Comparison of ENCODE assay signal across 14 cellular contexts in genomic region chr13:98026457-98026857, GRCh38.
DNase-seq lines count a peak whose midpoint lies in the region; ATAC-seq and TF ChIP-seq lines count a peak whose summit lies in the region.
"Had no signal": no experiment of that assay in that cellular context is flagged by ENCODE, and none has a peak within 500 bp of the region (broad histone marks: within the 10 kb centered on the region; RNA-seq: fewer than 3 reads in every experiment).

No MANE protein-coding gene starts in this region.

- peaks cover 0 to 8% (median 0%) of the 10 kb centered on the region in 5 donors for H3K36me3 Mint-ChIP-seq in naive thymus-derived CD4-positive, alpha-beta T cell

- H3K27me3 ChIP-seq in HCT116 (ENCODE audit: insufficient read depth, low read length) = no peaks in the 10 kb centered on the region
- no peaks in the 10 kb centered on the region for H3K27me3 ChIP-seq in naive thymus-derived CD4-positive, alpha-beta T cell (ENCODE audit: control insufficient read depth in 2 of 2, insufficient read depth in 2 of 2, low read length in 2 of 2)

- no peaks in the 10 kb centered on the region for H3K27me3 Mint-ChIP-seq in naive thymus-derived CD4-positive, alpha-beta T cell
- H3K27me3 Mint-ChIP-seq: stimulated activated memory B cell treated with anti-CD40 and anti-IgM and Interleukin-4, amounts not matched to agents 10 μg/mL and 1 μg/mL and 100 μg/mL, for 72 hours had no signal

- H2AFZ ChIP-seq in HCT116 (ENCODE audit: low read depth, low read length, poor library complexity, severe bottlenecking) = no peak overlapping the region

- peak; percentile 22 for DNase-seq in A172 (ENCODE audit: low spot score)
- DNase-seq in HCT116 (ENCODE audit: low read depth, low spot score) = no peak
- peak; percentile 33 to 65 for DNase-seq in cardiac fibroblast (ENCODE audit: low read depth in 2 of 2)
- DNase-seq in left kidney (ENCODE audit: low read depth, low spot score) = peak; percentile 37
- no peak for DNase-seq in naive thymus-derived CD4-positive, alpha-beta T cell
- no peak for DNase-seq in cerebellum (ENCODE audit: low spot score)
- DNase-seq in GDM1 (lab: John Stamatoyannopoulos, UW) = no peak
- DNase-seq in activated effector memory CD4-positive, alpha-beta T cell treated with anti-CD3 and anti-CD28 coated beads, Interleukin-2, amount 50 U/mL, for 16 hours = no peak
- DNase-seq: activated CD4-positive, alpha-beta T cell treated with anti-CD3 and anti-CD28 coated beads, Interleukin-2, amount 50 U/mL, for 1 hour; effector CD4-positive, alpha-beta T cell; posterior cingulate gyrus; stimulated activated CD4-positive, alpha-beta T cell treated with anti-CD3 and anti-CD28 coated beads, Interleukin-4, amount 100 ng/mL, for 24 hours had no signal

- no peak overlapping the region for H3K9ac ChIP-seq in HCT116 (ENCODE audit: low read length)
- H3K9ac ChIP-seq: KMS-11 had no signal

- no peak overlapping the region for H3K4me3 ChIP-seq in HCT116 (replicated peaks in 1 of 2; ENCODE audit: low read depth in 1 of 2, low read length in 2 of 2)
- no peak overlapping the region for H3K4me3 ChIP-seq in cardiac fibroblast (replicated peaks in 1 of 2; ENCODE audit: low read depth in 2 of 2, low read length in 2 of 2)
- no peak overlapping the region for H3K4me3 ChIP-seq in naive thymus-derived CD4-positive, alpha-beta T cell (ENCODE audit: low read length)

- H3K4me1 ChIP-seq in HCT116 (ENCODE audit: control insufficient read depth in 1 of 2, insufficient read depth in 2 of 2, low read length in 2 of 2) = no peaks in the 10 kb centered on the region
- no peaks in the 10 kb centered on the region for H3K4me1 ChIP-seq in naive thymus-derived CD4-positive, alpha-beta T cell (ENCODE audit: control insufficient read depth in 2 of 2, insufficient read depth in 2 of 2, low read length in 2 of 2)

- CTCF ChIA-PET in HCT116 (lab: Charles Lee) = no interaction called here
- CTCF ChIA-PET in naive thymus-derived CD4-positive, alpha-beta T cell (lab: Charles Lee) = interaction anchor here (0.7 kb wide), 1 partner anchor 83 kb away, joined by 3 read pairs; no protein-coding TSS in a partner anchor

- POLR2A ChIA-PET in HCT116 (lab: Charles Lee) = no interaction called here
- POLR2A ChIA-PET in naive thymus-derived CD4-positive, alpha-beta T cell (lab: Charles Lee) = no interaction called here

- no peaks in the 10 kb centered on the region for H3K9me3 ChIP-seq in HCT116 (ENCODE audit: control insufficient read depth in 1 of 2, insufficient read depth in 1 of 2, low read depth in 1 of 2, low read length in 2 of 2)
- no peaks in the 10 kb centered on the region for H3K9me3 ChIP-seq in naive thymus-derived CD4-positive, alpha-beta T cell (ENCODE audit: control insufficient read depth in 2 of 3, low read length in 3 of 3)

- H3K4me2 ChIP-seq in HCT116 (ENCODE audit: low read length) = no peak overlapping the region
- H3K4me2 ChIP-seq: KMS-11 had no signal

- no peaks in the 10 kb centered on the region for H3K9me2 ChIP-seq in HCT116 (ENCODE audit: insufficient read depth)

- RAD21 ChIA-PET in HCT116 (lab: Charles Lee; ENCODE audit: low non-redundant PET in 1 of 2, low total read pairs in 2 of 2, uncharacterized antibody in 2 of 2, unreplicated experiment in 2 of 2) = no interaction called here

- intact Hi-C loops in HCT116 (cut with micrococcal nuclease) = no loop called here
- intact Hi-C loops in naive thymus-derived CD4-positive, alpha-beta T cell (cut with micrococcal nuclease) = no loop called here

- no peak for TF ChIP-seq RAD21 in HCT116 (IDR thresholded peaks at IDR 0.05; ENCODE audit: low read depth)

- TF ChIP-seq CTCF in HCT116 (IDR thresholded peaks at IDR 0.05 in 2 of 3, conservative IDR thresholded peaks at IDR 0.05 in 1 of 3; ENCODE audit: borderline replicate concordance in 1 of 3, insufficient read depth in 1 of 3, low read depth in 2 of 3, low read length in 2 of 3) (no peak), cardiac fibroblast (IDR thresholded peaks at IDR 0.05; ENCODE audit: low read depth, low read length) (no peak)

- no TSS peak for BruUV-seq in HCT116 (replicated peaks; lab: Mats Ljungman, UMichigan)

- H4K20me1 ChIP-seq in HCT116 (ENCODE audit: insufficient read depth) = no peaks in the 10 kb centered on the region; the same call in 1 of the 2 replicates

- peaks cover 11 to 13% of the 10 kb centered on the region in 2 experiments; a peak in 3 of 4 replicates for H3K36me3 ChIP-seq in HCT116 (ENCODE audit: control insufficient read depth in 1 of 2, insufficient read depth in 2 of 2, low read length in 2 of 2)
- peaks cover 0 to 11% (median 0%) of the 10 kb centered on the region in 3 experiments for H3K36me3 ChIP-seq in naive thymus-derived CD4-positive, alpha-beta T cell (ENCODE audit: control insufficient read depth in 2 of 3, insufficient read depth in 3 of 3, low read length in 3 of 3)

- H3K27ac Mint-ChIP-seq in naive thymus-derived CD4-positive, alpha-beta T cell = no peak overlapping the region
- H3K27ac Mint-ChIP-seq: stimulated activated memory B cell treated with anti-CD40 and anti-IgM and Interleukin-4, amounts not matched to agents 10 μg/mL and 1 μg/mL and 100 μg/mL, for 72 hours had no signal

- H3K9me3 Mint-ChIP-seq in naive thymus-derived CD4-positive, alpha-beta T cell = no peaks in the 10 kb centered on the region
- H3K9me3 Mint-ChIP-seq: stimulated activated memory B cell treated with anti-CD40 and anti-IgM and Interleukin-4, amounts not matched to agents 10 μg/mL and 1 μg/mL and 100 μg/mL, for 72 hours had no signal

- no peak overlapping the region for H3K27ac ChIP-seq in HCT116 (ENCODE audit: low read depth, low read length)
- no peak overlapping the region for H3K27ac ChIP-seq in naive thymus-derived CD4-positive, alpha-beta T cell (ENCODE audit: low read depth, low read length)
- H3K27ac ChIP-seq: KMS-11 had no signal

- no peak for TF ChIP-seq POLR2A in HCT116 (IDR thresholded peaks at IDR 0.05; ENCODE audit: borderline replicate concordance, extremely low read depth, insufficient read depth, insufficient read length)

- H3K79me2 ChIP-seq in HCT116 (ENCODE audit: insufficient read depth, low read length) = no peaks in the 10 kb centered on the region

- H3K4me1 Mint-ChIP-seq in naive thymus-derived CD4-positive, alpha-beta T cell = peaks cover 0 to 4% (median 0%) of the 10 kb centered on the region in 7 donors
- H3K4me1 Mint-ChIP-seq: stimulated activated memory B cell treated with anti-CD40 and anti-IgM and Interleukin-4, amounts not matched to agents 10 μg/mL and 1 μg/mL and 100 μg/mL, for 72 hours had no signal

- H3K4me3 Mint-ChIP-seq in naive thymus-derived CD4-positive, alpha-beta T cell = no peak overlapping the region
- H3K4me3 Mint-ChIP-seq: stimulated activated memory B cell treated with anti-CD40 and anti-IgM and Interleukin-4, amounts not matched to agents 10 μg/mL and 1 μg/mL and 100 μg/mL, for 72 hours had no signal

- ATAC-seq in HCT116 = peak; percentile 24; the same call in 1 of the 2 replicates
- ATAC-seq in naive thymus-derived CD4-positive, alpha-beta T cell = no peak
- ATAC-seq: stimulated activated memory B cell treated with anti-CD40 and anti-IgM and Interleukin-4, amounts not matched to agents 10 μg/mL and 1 μg/mL and 100 μg/mL, for 72 hours had no signal

TF ChIP-seq in HCT116, 20 proteins besides CTCF, POLR2A, EP300 and RAD21 (continues in another document):
- TF ChIP-seq YY1 (IDR thresholded peaks at IDR 0.05; ENCODE audit: extremely low read depth, insufficient replicate concordance, low read depth, low read length) (no peak), REST (IDR thresholded peaks at IDR 0.05; ENCODE audit: low read depth) (no peak), SP1 (IDR thresholded peaks at IDR 0.05; ENCODE audit: low read depth) (no peak), CBX3 (IDR thresholded peaks at IDR 0.05; ENCODE audit: low read depth) (no peak), ZNF274 (IDR thresholded peaks at IDR 0.05; ENCODE audit: low read depth, low read length) (no peak), JUND (IDR thresholded peaks at IDR 0.05) (no peak), ELF1 (IDR thresholded peaks at IDR 0.05; ENCODE audit: borderline replicate concordance, low read depth) (no peak), ATF3 (IDR thresholded peaks at IDR 0.05) (no peak), CEBPB (IDR thresholded peaks at IDR 0.05; ENCODE audit: low read depth) (no peak), MAX (IDR thresholded peaks at IDR 0.05) (no peak), SIN3A (IDR thresholded peaks at IDR 0.05; ENCODE audit: low read depth) (no peak), POLR2AphosphoS5 (IDR thresholded peaks at IDR 0.05; ENCODE audit: low read depth, low read length) (no peak), SRF (IDR thresholded peaks at IDR 0.05; ENCODE audit: low read depth) (no peak)

Comparison
In these comparisons a context has a peak if more than half of its experiments do, and no peak if none do; other contexts are left out.
1. DNase-seq: peak in A172 (single experiment), cardiac fibroblast (2 of 2) and left kidney (single experiment); none in HCT116 (single experiment), naive thymus-derived CD4-positive, alpha-beta T cell (0 of 9), cerebellum (single experiment), GDM1 (single experiment) and activated effector memory CD4-positive, alpha-beta T cell treated with anti-CD3 and anti-CD28 coated beads, Interleukin-2, amount 50 U/mL, for 16 hours (single experiment).